8 cellular contexts compared by ENCODE assay signal in genomic region chr5:95821110-95822021, GRCh38. TPM values are rescaled to one million over a fixed set of nuclear protein-coding genes. Genes with fewer than 3 reads are reported as not detected.
A peak's percentile ranks its signal among the peaks of the same experiment; 100 is the strongest.
DNase-seq lines count a peak whose midpoint lies in the region; ATAC-seq, FAIRE-seq and TF ChIP-seq lines count a peak whose summit lies in the region.

No MANE protein-coding gene starts in this region.

- DNase-seq in GM12891 (ENCODE audit: insufficient read length, low spot score), result no peak
- no peak for DNase-seq in adipocyte (ENCODE audit: low read depth)
- DNase-seq in lower leg skin (ENCODE audit: low spot score in 2 of 2), result peak in 1 of 2 donors; percentile 81
- DNase-seq in upper lobe of right lung, result no peak
- no peak for DNase-seq in stimulated activated CD4-positive, alpha-beta T cell treated with anti-CD3 and anti-CD28 coated beads, Interleukin-4, amount 100 ng/mL, for 24 hours
- DNase-seq in NCI-H2107 (lab: John Stamatoyannopoulos, UW), result no peak
- DNase-seq in amygdala (lab: John Stamatoyannopoulos, UW), result no peak

- peak overlapping the region; percentile 91 for H3K27ac ChIP-seq in upper lobe of right lung

- intact Hi-C loops in lower leg skin (cut with DNase I; ENCODE audit: low total_unique reads), result no loop called here
- intact Hi-C loops in upper lobe of right lung (cut with DNase I), result no loop called here

- H3K9ac ChIP-seq in adipocyte (ENCODE audit: low read length), result peak overlapping the region; percentile 95

- TF ChIP-seq CTCF in lower leg skin (IDR thresholded peaks at IDR 0.05) (no peak), upper lobe of right lung (IDR thresholded peaks at IDR 0.05) (no peak)

- H3K9me3 ChIP-seq in adipocyte (ENCODE audit: control insufficient read depth, low read length) (no peaks in the 10 kb centered on the region), upper lobe of right lung (no peaks in the 10 kb centered on the region)

- TF ChIP-seq POLR2A in GM12891 (IDR thresholded peaks at IDR 0.05; ENCODE audit: low read depth, low read length) (no peak), lower leg skin (IDR thresholded peaks at IDR 0.05) (no peak)

- H3K27me3 ChIP-seq in adipocyte (replicated peaks; ENCODE audit: control insufficient read depth, insufficient read depth, low read length), result no peaks in the 10 kb centered on the region
- no peaks in the 10 kb centered on the region for H3K27me3 ChIP-seq in upper lobe of right lung

- peak overlapping the region; percentile 93 for H3K4me3 ChIP-seq in adipocyte (ENCODE audit: low read length)
- H3K4me3 ChIP-seq in lower leg skin (ENCODE audit: low read depth, poor library complexity, severe bottlenecking), result peak overlapping the region; percentile 70
- peak overlapping the region; percentile 92 for H3K4me3 ChIP-seq in upper lobe of right lung

- ATAC-seq in HG03095 (IDR thresholded peaks at IDR 0.05; ENCODE audit: unreplicated experiment), result peak; percentile 33
- no peak for ATAC-seq in upper lobe of right lung

- H3K36me3 ChIP-seq in adipocyte (ENCODE audit: control insufficient read depth, insufficient read depth, low read length, severe bottlenecking) (peaks cover 37% of the 10 kb centered on the region), upper lobe of right lung (peaks cover 2% of the 10 kb centered on the region)

- no peak for FAIRE-seq in GM12891 (lab: Jason Lieb, UNC)

- WGBS in lower leg skin, 2 donors, result 55 to 63% methylated on average over 9 of the region's 9 CpGs

- H3K4me1 ChIP-seq in adipocyte (ENCODE audit: control insufficient read depth, insufficient read depth, low read length), result peaks cover 46% of the 10 kb centered on the region
- H3K4me1 ChIP-seq in upper lobe of right lung, result peaks cover 70% of the 10 kb centered on the region

TF ChIP-seq in GM12891, 5 proteins besides CTCF, POLR2A, EP300 and RAD21:
- TF ChIP-seq SPI1 (IDR thresholded peaks at IDR 0.05; ENCODE audit: low read depth, low read length), result 0 out of 2 replicates have a peak, but pooled peaks have one; percentile 9
- no peak for TF ChIP-seq TAF1 (IDR thresholded peaks at IDR 0.05; ENCODE audit: low read depth, low read length)

RNA-seq across cellular contexts. Expression of gene GLRX, which starts 1.2 kb away (rescaled TPM):
- 172 TPM for polyA plus RNA-seq in GM12891 (2012; ENCODE audit: low read depth, missing spikeins)
- total RNA-seq in lower leg skin, result 100 to 1,000 TPM in 2 of 4 donors, 10 to 100 TPM in 2; 67.9 to 136 (median 105) TPM
- 88.4 TPM for total RNA-seq in upper lobe of right lung
